ENCODE assay signal across 11 cellular contexts in genomic region chr20:9241232-9241692, GRCh38.
A peak's percentile ranks its signal among the peaks of the same experiment; 100 is the strongest.
DNase-seq lines count a peak whose midpoint lies in the region; ATAC-seq and TF ChIP-seq lines count a peak whose summit lies in the region.
"Had no signal": no experiment of that assay in that cellular context is flagged by ENCODE, and none has a peak within 500 bp of the region (broad histone marks: within the 10 kb centered on the region; RNA-seq: fewer than 3 reads in every experiment).

No MANE protein-coding gene starts in this region.

- H2AFZ ChIP-seq in PC-9 (no peak overlapping the region), fibroblast of lung (ENCODE audit: low read length) (no peak overlapping the region)

- H3K9me3 ChIP-seq in PC-9 (ENCODE audit: insufficient read depth, low read depth) (peaks cover 15% of the 10 kb centered on the region), fibroblast of lung (ENCODE audit: control insufficient read depth, insufficient read depth, low read depth, low read length) (no peaks in the 10 kb centered on the region), skeletal muscle satellite cell (replicated peaks; ENCODE audit: low read length) (no peaks in the 10 kb centered on the region)
- H3K9me3 ChIP-seq: tibial nerve had no signal

- no peaks in the 10 kb centered on the region for H3K36me3 ChIP-seq in PC-9 (ENCODE audit: low read depth)
- no peaks in the 10 kb centered on the region for H3K36me3 ChIP-seq in fibroblast of lung (ENCODE audit: control insufficient read depth, insufficient read depth, low read length)
- H3K36me3 ChIP-seq in skeletal muscle satellite cell (ENCODE audit: insufficient read depth, low read length) = no peaks in the 10 kb centered on the region
- H3K36me3 ChIP-seq: tibial nerve had no signal

- H3F3A ChIP-seq in PC-9 (ENCODE audit: insufficient read depth, low read depth) = peaks cover 16% of the 10 kb centered on the region

- no peaks in the 10 kb centered on the region for H3K79me2 ChIP-seq in PC-9 (ENCODE audit: low read depth)
- no peaks in the 10 kb centered on the region for H3K79me2 ChIP-seq in fibroblast of lung (ENCODE audit: control insufficient read depth, insufficient read depth, low read length)

- ATAC-seq in GM18505 (IDR thresholded peaks at IDR 0.05; ENCODE audit: unreplicated experiment) (no peak), HG03457 (IDR thresholded peaks at IDR 0.05; ENCODE audit: unreplicated experiment) (no peak)
- ATAC-seq: GM12878 had no signal

- H3K9ac ChIP-seq in fibroblast of lung (ENCODE audit: insufficient read depth, low read length) = no peak overlapping the region
- H3K9ac ChIP-seq in skeletal muscle satellite cell (ENCODE audit: low read depth, low read length) = no peak overlapping the region

- H3K4me2 ChIP-seq in PC-9 (peak overlapping the region; percentile 40), fibroblast of lung (ENCODE audit: extremely low read depth, insufficient read depth, low read length) (peak overlapping the region; percentile 13), skeletal muscle satellite cell (ENCODE audit: low read length) (peak overlapping the region; percentile 9)

- H3K27me3 ChIP-seq in PC-9 (ENCODE audit: insufficient read depth, low read depth) (no peaks in the 10 kb centered on the region), fibroblast of lung (ENCODE audit: control insufficient read depth, insufficient read depth, low read length) (no peaks in the 10 kb centered on the region), skeletal muscle satellite cell (ENCODE audit: control insufficient read depth, insufficient read depth, low read length) (no peaks in the 10 kb centered on the region)
- H3K27me3 ChIP-seq: tibial nerve had no signal

- intact Hi-C loops in PC-9 (cut with micrococcal nuclease; ENCODE audit: unreplicated experiment) = no loop called here

- CTCF ChIA-PET in PC-9 (lab: Charles Lee) = no interaction called here

- TF ChIP-seq CTCF in PC-9 (conservative IDR thresholded peaks at IDR 0.05) (no peak), fibroblast of lung (conservative IDR thresholded peaks at IDR 0.05 in 1 of 2, IDR thresholded peaks at IDR 0.05 in 1 of 2; ENCODE audit: low read depth in 1 of 2, low read length in 2 of 2) (no peak)

- DNase-seq in NCI-H146 (lab: John Stamatoyannopoulos, UW) (peak; percentile 38), NCI-H146 treated with DMSO at 0.1 percent for 48 hours (lab: John Stamatoyannopoulos, UW; ENCODE audit: unreplicated experiment) (no peak), PC-9 (peak; percentile 42 to 93), fibroblast of lung (ENCODE audit: low read depth in 2 of 2) (peak; percentile 69 to 97)
- DNase-seq in activated effector memory CD4-positive, alpha-beta T cell treated with anti-CD3 and anti-CD28 coated beads, Interleukin-2, amount 50 U/mL, for 16 hours = no peak
- DNase-seq: activated gamma-delta T cell treated with Interleukin-2 at 50 U/mL for 16 hours had no signal

- H4K20me1 ChIP-seq in PC-9 (ENCODE audit: insufficient read depth) = no peaks in the 10 kb centered on the region
- no peaks in the 10 kb centered on the region for H4K20me1 ChIP-seq in fibroblast of lung (ENCODE audit: control insufficient read depth, extremely low read depth, insufficient read depth, low read length)

- no TSS peak for BruUV-seq in PC-9 (replicated peaks; lab: Mats Ljungman, UMichigan)

- H3K27ac ChIP-seq in PC-9 (peak overlapping the region; percentile 38), fibroblast of lung (ENCODE audit: insufficient read depth, low read length) (no peak overlapping the region)
- H3K27ac ChIP-seq: tibial nerve had no signal

- H3K4me3 ChIP-seq in PC-9 (peak overlapping the region; percentile 12; the same call in 1 of the 2 replicates), fibroblast of lung (replicated peaks in 1 of 4; ENCODE audit: control extremely low read depth in 1 of 4, insufficient read depth in 1 of 4, low read depth in 3 of 4, low read length in 4 of 4) (no peak overlapping the region), skeletal muscle satellite cell (ENCODE audit: low read length) (no peak overlapping the region)
- H3K4me3 ChIP-seq: GM12878, tibial nerve had no signal

- no peak for TF ChIP-seq POLR2A in GM18505 (IDR thresholded peaks at IDR 0.05; ENCODE audit: borderline replicate concordance, extremely low read depth, insufficient read depth, insufficient read length)

- H3K9me2 ChIP-seq in PC-9 (ENCODE audit: insufficient read depth) = no peaks in the 10 kb centered on the region

- POLR2A ChIA-PET in PC-9 (lab: Charles Lee; ENCODE audit: unreplicated experiment) = interaction anchor here (0.5 kb wide), 1 partner anchor 21 kb away, joined by 8 read pairs; no protein-coding TSS in a partner anchor

- H3K4me1 ChIP-seq in PC-9 (replicated peaks; ENCODE audit: insufficient read depth) (peaks cover 22% of the 10 kb centered on the region), fibroblast of lung (ENCODE audit: control insufficient read depth, extremely low read depth, insufficient read depth, low read length) (peaks cover 5% of the 10 kb centered on the region), skeletal muscle satellite cell (ENCODE audit: control insufficient read depth, insufficient read depth, low read length) (peaks cover 12% of the 10 kb centered on the region)

Comparison
In these comparisons a context has a peak if more than half of its experiments do, and no peak if none do; other contexts are left out.
1. DNase-seq: peak in NCI-H146 (single experiment), PC-9 (2 of 2) and fibroblast of lung (2 of 2); none in NCI-H146 treated with DMSO at 0.1 percent for 48 hours (single experiment) and activated effector memory CD4-positive, alpha-beta T cell treated with anti-CD3 and anti-CD28 coated beads, Interleukin-2, amount 50 U/mL, for 16 hours (single experiment).
2. Peak in every context shown above with its lines, with median percentiles within 50 percentile points of each other: H3K4me2 ChIP-seq.